9 cellular contexts compared by ENCODE assay signal in genomic region chr1:240732390-240732789, GRCh38.
A peak's percentile ranks its signal among the peaks of the same experiment; 100 is the strongest.
DNase-seq lines count a peak whose midpoint lies in the region; ATAC-seq and TF ChIP-seq lines count a peak whose summit lies in the region.
"Had no signal": no experiment of that assay in that cellular context is flagged by ENCODE, and none has a peak within 500 bp of the region (broad histone marks: within the 10 kb centered on the region; RNA-seq: fewer than 3 reads in every experiment).

No MANE protein-coding gene starts in this region.

- H3K27ac Mint-ChIP-seq in progenitor cell of endocrine pancreas, result no peak overlapping the region
- H3K27ac Mint-ChIP-seq: dendritic cell treated with granulocyte-macrophage colony-stimulating factor and Interleukin-4, amounts not matched to agents 40 ng/mL and 50 ng/mL, for 4 days had no signal

- no peak for TF ChIP-seq POLR2A in HCT116 (IDR thresholded peaks at IDR 0.05; ENCODE audit: borderline replicate concordance, extremely low read depth, insufficient read depth, insufficient read length)

- no peaks in the 10 kb centered on the region for H3K4me1 Mint-ChIP-seq in progenitor cell of endocrine pancreas (ENCODE audit: low read depth)

- H3K9me3 Mint-ChIP-seq in progenitor cell of endocrine pancreas (ENCODE audit: low read depth), result no peaks in the 10 kb centered on the region
- H3K9me3 Mint-ChIP-seq: dendritic cell treated with granulocyte-macrophage colony-stimulating factor and Interleukin-4, amounts not matched to agents 40 ng/mL and 50 ng/mL, for 4 days had no signal

- H2AFZ ChIP-seq in HCT116 (ENCODE audit: low read depth, low read length, poor library complexity, severe bottlenecking), result no peak overlapping the region

- intact Hi-C loops in cardiac septum (cut with DNase I) (no loop called here), HCT116 (cut with micrococcal nuclease) (loop anchor here (1.0 kb wide), 2 partner anchors 753 to 768 kb away; no protein-coding TSS in a partner anchor), left ventricle myocardium superior (cut with micrococcal nuclease) (no loop called here)

- POLR2A ChIA-PET in HCT116 (lab: Charles Lee), result no interaction called here

- H3K36me3 ChIP-seq in cardiac muscle cell (no peaks in the 10 kb centered on the region), HCT116 (ENCODE audit: control insufficient read depth in 1 of 2, insufficient read depth in 2 of 2, low read length in 2 of 2) (no peaks in the 10 kb centered on the region)

- ATAC-seq in HCT116, result peak; percentile 76
- ATAC-seq in left ventricle myocardium superior, result no peak

- H3K36me3 Mint-ChIP-seq in progenitor cell of endocrine pancreas (ENCODE audit: insufficient read depth), result no peaks in the 10 kb centered on the region

- H3K27me3 Mint-ChIP-seq in progenitor cell of endocrine pancreas, result no peaks in the 10 kb centered on the region
- H3K27me3 Mint-ChIP-seq: dendritic cell treated with granulocyte-macrophage colony-stimulating factor and Interleukin-4, amounts not matched to agents 40 ng/mL and 50 ng/mL, for 4 days had no signal

- H4K20me1 ChIP-seq in HCT116 (ENCODE audit: insufficient read depth), result no peaks in the 10 kb centered on the region

- peak; percentile 64 to 65 for DNase-seq in cardiac muscle cell (ENCODE audit: low read depth in 1 of 2, low spot score in 1 of 2)
- DNase-seq in cardiac septum (ENCODE audit: low spot score), result no peak
- DNase-seq in HCT116 (ENCODE audit: low read depth, low spot score), result peak; percentile 12
- peak; percentile 76 for DNase-seq in M059J (ENCODE audit: low read depth)
- peak; percentile 64 for DNase-seq in SHP77 treated with DMSO at 0.1 percent for 48 hours (lab: John Stamatoyannopoulos, UW)
- DNase-seq in fibroblast of gingiva (ENCODE audit: low read depth), result peak; percentile 65
- DNase-seq in progenitor cell of endocrine pancreas (ENCODE audit: low spot score, unreplicated experiment), result no peak
- DNase-seq in left ventricle myocardium superior, result no peak

- no peaks in the 10 kb centered on the region for H3K9me3 ChIP-seq in cardiac muscle cell (ENCODE audit: low read depth)
- H3K9me3 ChIP-seq in HCT116 (ENCODE audit: control insufficient read depth in 1 of 2, insufficient read depth in 1 of 2, low read depth in 1 of 2, low read length in 2 of 2), result peaks cover 3 to 6% of the 10 kb centered on the region in 2 experiments; a peak in 1 of 4 replicates

- H3K4me3 ChIP-seq in cardiac muscle cell (no peak overlapping the region), HCT116 (replicated peaks in 1 of 2; ENCODE audit: low read depth in 1 of 2, low read length in 2 of 2) (no peak overlapping the region)

- H3K4me1 ChIP-seq in cardiac muscle cell (ENCODE audit: low read depth) (no peaks in the 10 kb centered on the region), HCT116 (ENCODE audit: control insufficient read depth in 1 of 2, insufficient read depth in 2 of 2, low read length in 2 of 2) (no peaks in the 10 kb centered on the region)

- TF ChIP-seq CTCF in cardiac muscle cell (IDR thresholded peaks at IDR 0.05; ENCODE audit: low read depth, low read length), result peak; percentile 62
- TF ChIP-seq CTCF in HCT116 (IDR thresholded peaks at IDR 0.05 in 2 of 3, conservative IDR thresholded peaks at IDR 0.05 in 1 of 3; ENCODE audit: borderline replicate concordance in 1 of 3, insufficient read depth in 1 of 3, low read depth in 2 of 3, low read length in 2 of 3), result peak; percentile 12 to 48 (median 32); a peak in 4 of 6 replicates
- TF ChIP-seq CTCF in progenitor cell of endocrine pancreas (IDR thresholded peaks at IDR 0.05; ENCODE audit: unreplicated experiment), result peak; percentile 74

- peak; percentile 56 for TF ChIP-seq RAD21 in HCT116 (IDR thresholded peaks at IDR 0.05; ENCODE audit: low read depth)

- H3K9me2 ChIP-seq in HCT116 (ENCODE audit: insufficient read depth), result no peaks in the 10 kb centered on the region

- H3K4me2 ChIP-seq in HCT116 (ENCODE audit: low read length), result no peak overlapping the region

- H3K27me3 ChIP-seq in cardiac muscle cell (no peaks in the 10 kb centered on the region), HCT116 (ENCODE audit: insufficient read depth, low read length) (no peaks in the 10 kb centered on the region)

- no peak overlapping the region for H3K9ac ChIP-seq in HCT116 (ENCODE audit: low read length)

- no TSS peak for BruUV-seq in HCT116 (replicated peaks; lab: Mats Ljungman, UMichigan)

- no peak overlapping the region for H3K27ac ChIP-seq in cardiac muscle cell
- no peak overlapping the region for H3K27ac ChIP-seq in HCT116 (ENCODE audit: low read depth, low read length)

- no peak overlapping the region for H3K4me3 Mint-ChIP-seq in progenitor cell of endocrine pancreas (ENCODE audit: low read depth)
- H3K4me3 Mint-ChIP-seq: dendritic cell treated with granulocyte-macrophage colony-stimulating factor and Interleukin-4, amounts not matched to agents 40 ng/mL and 50 ng/mL, for 4 days had no signal

- no peaks in the 10 kb centered on the region for H3K79me2 ChIP-seq in HCT116 (ENCODE audit: insufficient read depth, low read length)

- CTCF ChIA-PET in HCT116 (lab: Charles Lee), result interaction anchor here (0.8 to 1.1 kb wide), 4 partner anchors 151 to 754 kb away, joined by 3 to 6 read pairs (median 4); no protein-coding TSS in a partner anchor

- RAD21 ChIA-PET in HCT116 (lab: Charles Lee; ENCODE audit: low non-redundant PET in 1 of 2, low total read pairs in 2 of 2, uncharacterized antibody in 2 of 2, unreplicated experiment in 2 of 2), result interaction anchor here in 1 of 2 experiments (0.9 kb wide), 1 partner anchor 63 kb away, joined by 4 read pairs; no protein-coding TSS in a partner anchor

TF ChIP-seq in HCT116, 20 proteins besides CTCF, POLR2A, EP300 and RAD21:
- TF ChIP-seq CBX3 (IDR thresholded peaks at IDR 0.05; ENCODE audit: low read depth), result no peak
- TF ChIP-seq SIN3A (IDR thresholded peaks at IDR 0.05; ENCODE audit: low read depth), result no peak
- no peak for TF ChIP-seq JUND (IDR thresholded peaks at IDR 0.05)
- TF ChIP-seq SP1 (IDR thresholded peaks at IDR 0.05; ENCODE audit: low read depth), result no peak
- no peak for TF ChIP-seq CEBPB (IDR thresholded peaks at IDR 0.05; ENCODE audit: low read depth)
- no peak for TF ChIP-seq MAX (IDR thresholded peaks at IDR 0.05)
- TF ChIP-seq SRF (IDR thresholded peaks at IDR 0.05; ENCODE audit: low read depth), result no peak
- TF ChIP-seq REST (IDR thresholded peaks at IDR 0.05; ENCODE audit: low read depth), result no peak
- no peak for TF ChIP-seq ZBTB33 (IDR thresholded peaks at IDR 0.05; ENCODE audit: extremely low read depth, insufficient replicate concordance, low read length)
- no peak for TF ChIP-seq EGR1 (IDR thresholded peaks at IDR 0.05; ENCODE audit: low read depth)
- no peak for TF ChIP-seq YY1 (IDR thresholded peaks at IDR 0.05; ENCODE audit: extremely low read depth, insufficient replicate concordance, low read depth, low read length)
- no peak for TF ChIP-seq ELF1 (IDR thresholded peaks at IDR 0.05; ENCODE audit: borderline replicate concordance, low read depth)

Comparison
In these comparisons a context has a peak if more than half of its experiments do, and no peak if none do; other contexts are left out.
1. DNase-seq: peak in cardiac muscle cell (2 of 2), HCT116 (single experiment), M059J (single experiment), SHP77 treated with DMSO at 0.1 percent for 48 hours (single experiment) and fibroblast of gingiva (single experiment); none in cardiac septum (single experiment), progenitor cell of endocrine pancreas (single experiment) and left ventricle myocardium superior (single experiment).
2. Peak in every context shown above with its lines, with median percentiles within 50 percentile points of each other: CTCF ChIP-seq.